In genomic region chr16:89430436-89431157, GRCh38 we compare ENCODE assay signal across 10 cellular contexts. TPM values are rescaled to one million over a fixed set of nuclear protein-coding genes. Genes with fewer than 3 reads are reported as not detected.
DNase-seq lines count a peak whose midpoint lies in the region; ATAC-seq, FAIRE-seq and TF ChIP-seq lines count a peak whose summit lies in the region.
"Had no signal": no experiment of that assay in that cellular context is flagged by ENCODE, and none has a peak within 500 bp of the region (broad histone marks: within the 10 kb centered on the region; RNA-seq: fewer than 3 reads in every experiment).

No MANE protein-coding gene starts in this region.

- H3K36me3 Mint-ChIP-seq in HFFc6 (ENCODE audit: low read depth), result peaks cover 28% of the 10 kb centered on the region

- no TSS peak for BruUV-seq in PC-3 (replicated peaks; lab: Mats Ljungman, UMichigan)

- H3F3A ChIP-seq in PC-3 (ENCODE audit: low read length, unreplicated experiment), result no peaks in the 10 kb centered on the region

- WGBS in esophagus, 2 donors, result 65 to 77% methylated on average over 19 of the region's 19 CpGs
- WGBS in pancreas, 2 donors, result 53 to 55% methylated on average over 19 of the region's 19 CpGs

- H3K9me3 ChIP-seq in PC-3 (ENCODE audit: low read length) (no peaks in the 10 kb centered on the region), esophagus (ENCODE audit: control insufficient read depth in 2 of 2, insufficient read depth in 1 of 2, low read depth in 1 of 2, low read length in 1 of 2) (no peaks in the 10 kb centered on the region), pancreas (no peaks in the 10 kb centered on the region)

- H3K9me2 ChIP-seq in PC-3 (replicated peaks; ENCODE audit: low read length), result no peaks in the 10 kb centered on the region

- no peak overlapping the region for H3K4me3 Mint-ChIP-seq in HFFc6
- H3K4me3 Mint-ChIP-seq: stimulated activated naive CD8-positive, alpha-beta T cell treated with anti-CD3 and anti-CD28 coated beads, Interleukin-15, amount 100 ng/mL, for 72 hours had no signal

- ATAC-seq in PC-3 (peak; percentile 24; the same call in 1 of the 2 replicates), pancreas (peak in 3 of 4 donors; percentile 39 to 53 (median 45))
- ATAC-seq: stimulated activated naive CD8-positive, alpha-beta T cell treated with anti-CD3 and anti-CD28 coated beads, Interleukin-15, amount 100 ng/mL, for 72 hours had no signal

- H3K4me1 Mint-ChIP-seq in HFFc6 (ENCODE audit: low read depth), result peaks cover 32% of the 10 kb centered on the region

- no peak overlapping the region for H3K4me2 ChIP-seq in PC-3 (ENCODE audit: low read length)

- H3K27ac ChIP-seq in PC-3 (ENCODE audit: low read length), result no peak overlapping the region
- H3K27ac ChIP-seq in esophagus (ENCODE audit: low read depth in 2 of 2, low read length in 1 of 2), result peak overlapping the region; percentile 27 to 90
- no peak overlapping the region for H3K27ac ChIP-seq in pancreas

- H3K9ac ChIP-seq in PC-3 (ENCODE audit: low read length), result no peak overlapping the region

- H3K9me3 Mint-ChIP-seq in HFFc6, result no peaks in the 10 kb centered on the region
- H3K9me3 Mint-ChIP-seq: stimulated activated naive CD8-positive, alpha-beta T cell treated with anti-CD3 and anti-CD28 coated beads, Interleukin-15, amount 100 ng/mL, for 72 hours had no signal

- POLR2A ChIA-PET in PC-3 (lab: Charles Lee; ENCODE audit: unreplicated experiment), result no interaction called here

- H3K36me3 ChIP-seq in PC-3 (ENCODE audit: low read depth, low read length) (no peaks in the 10 kb centered on the region; the same call in 1 of the 2 replicates), esophagus (ENCODE audit: control insufficient read depth in 2 of 2, insufficient read depth in 2 of 2, low read length in 1 of 2) (peaks cover 0 to 2% of the 10 kb centered on the region in 2 donors), pancreas (no peaks in the 10 kb centered on the region)

- no peak for FAIRE-seq in pancreas (lab: Jason Lieb, UNC)

- peaks cover 85% of the 10 kb centered on the region for H3K79me2 ChIP-seq in PC-3 (ENCODE audit: low read length)

- H3K27me3 Mint-ChIP-seq in HFFc6 (ENCODE audit: insufficient read depth), result peaks cover 5% of the 10 kb centered on the region
- H3K27me3 Mint-ChIP-seq: stimulated activated naive CD8-positive, alpha-beta T cell treated with anti-CD3 and anti-CD28 coated beads, Interleukin-15, amount 100 ng/mL, for 72 hours had no signal

- CTCF ChIA-PET in PC-3 (lab: Charles Lee), result no interaction called here

- H3K27me3 ChIP-seq in PC-3 (ENCODE audit: low read length) (no peaks in the 10 kb centered on the region), esophagus (ENCODE audit: control insufficient read depth in 1 of 2, insufficient read depth in 2 of 2, low read length in 2 of 2) (no peaks in the 10 kb centered on the region), pancreas (no peaks in the 10 kb centered on the region)

- H3K27ac Mint-ChIP-seq in HFFc6, result no peak overlapping the region
- H3K27ac Mint-ChIP-seq: stimulated activated naive CD8-positive, alpha-beta T cell treated with anti-CD3 and anti-CD28 coated beads, Interleukin-15, amount 100 ng/mL, for 72 hours had no signal

- H2AFZ ChIP-seq in PC-3 (ENCODE audit: low read length), result no peak overlapping the region

- no peak for TF ChIP-seq CTCF in PC-3 (conservative IDR thresholded peaks at IDR 0.05; ENCODE audit: low read depth, low read length)
- TF ChIP-seq CTCF in pancreas (IDR thresholded peaks at IDR 0.05), result no peak
- no peak for TF ChIP-seq CTCF in HFFc6 (IDR thresholded peaks at IDR 0.05)

- peaks cover 51% of the 10 kb centered on the region for H4K20me1 ChIP-seq in PC-3 (ENCODE audit: low read length)

- H3K4me1 ChIP-seq in PC-3 (ENCODE audit: insufficient read depth, low read length) (no peaks in the 10 kb centered on the region), esophagus (ENCODE audit: control insufficient read depth in 2 of 2, insufficient read depth in 2 of 2, low read length in 1 of 2) (peaks cover 13 to 18% of the 10 kb centered on the region in 2 donors), pancreas (peaks cover 10 to 11% (median 11%) of the 10 kb centered on the region in 3 donors)

- H3K4me3 ChIP-seq in PC-3 (ENCODE audit: low read length) (no peak overlapping the region), esophagus (ENCODE audit: low read depth in 1 of 2, low read length in 2 of 2) (no peak overlapping the region), pancreas (no peak overlapping the region)
- H3K4me3 ChIP-seq: lung had no signal

- intact Hi-C loops in PC-3 (cut with micrococcal nuclease) (loop anchor here (10.0 kb wide), 1 partner anchor 54 kb away; no protein-coding TSS in a partner anchor), pancreas (cut with DNase I) (no loop called here)

- DNase-seq in COLO668 (lab: John Stamatoyannopoulos, UW; ENCODE audit: unreplicated experiment), result peak; percentile 59
- no peak for DNase-seq in PC-3
- DNase-seq in pancreas, result no peak
- no peak for DNase-seq in HFFc6
- no peak for DNase-seq in DMS114 treated with DMSO at 0.1 percent for 48 hours (lab: John Stamatoyannopoulos, UW; ENCODE audit: unreplicated experiment)
- DNase-seq in hypothalamus (lab: John Stamatoyannopoulos, UW), result no peak
- DNase-seq: DND-41; stimulated activated naive CD8-positive, alpha-beta T cell treated with anti-CD3 and anti-CD28 coated beads, Interleukin-15, amount 100 ng/mL, for 72 hours had no signal

RNA-seq across cellular contexts. Expression of gene ANKRD11, which starts 59.8 kb away (rescaled TPM):
- total RNA-seq in PC-3 (2014; rRNA removed) (65.0 and 92.6 TPM in 2 replicates), pancreas (10 to 100 TPM; 43.9 to 74.0 (median 44.9) TPM)
- polyA plus RNA-seq in esophagus (10 to 100 TPM; 37.1 to 73.5 TPM), pancreas (10 to 100 TPM; 47.0 to 74.0 TPM)
- total RNA-seq in HFFc6 (2021; fragmentation: NEBNext Ultra II Directional; extraction: Animal tissue kit (Norgen Biotek cat#: 25700)), result 100 to 1,000 TPM; 110 to 120 (median 116) TPM

Comparison
In these comparisons a context has a peak if more than half of its experiments do, and no peak if none do; other contexts are left out.
1. H3K27ac ChIP-seq: peak in esophagus (2 of 2); none in PC-3 (single experiment) and pancreas (0 of 4).